8 cellular contexts compared by ENCODE assay signal in genomic region chr1:200184196-200184595, GRCh38.
DNase-seq lines count a peak whose midpoint lies in the region; ATAC-seq, FAIRE-seq and TF ChIP-seq lines count a peak whose summit lies in the region.

No MANE protein-coding gene starts in this region.

- ATAC-seq in GM18870 (IDR thresholded peaks at IDR 0.05; ENCODE audit: unreplicated experiment) (no peak), HG03521 (IDR thresholded peaks at IDR 0.05; ENCODE audit: unreplicated experiment) (no peak), GM19455 (IDR thresholded peaks at IDR 0.05; ENCODE audit: unreplicated experiment) (no peak)

- no peaks in the 10 kb centered on the region for H3K36me3 ChIP-seq in colonic mucosa

- intact Hi-C loops in colonic mucosa (cut with DNase I), result no loop called here

- peak; percentile 49 for DNase-seq in H54 (ENCODE audit: insufficient read length, low spot score)
- peak; percentile 42 for DNase-seq in NCI-H510A (lab: John Stamatoyannopoulos, UW)
- DNase-seq in colonic mucosa, result peak; percentile 75
- peak; percentile 97 for DNase-seq in myocyte (ENCODE audit: low read depth)
- DNase-seq in cortex of kidney (lab: John Stamatoyannopoulos, UW), result no peak

- no peak for TF ChIP-seq POLR2A in H54 (IDR thresholded peaks at IDR 0.05; ENCODE audit: low read depth, low read length)

- no peaks in the 10 kb centered on the region for H3K4me1 ChIP-seq in colonic mucosa

- no peak overlapping the region for H3K27ac ChIP-seq in colonic mucosa

- no peaks in the 10 kb centered on the region for H3K27me3 ChIP-seq in colonic mucosa

- no peaks in the 10 kb centered on the region for H3K9me3 ChIP-seq in colonic mucosa

- H3K9ac ChIP-seq in colonic mucosa (ENCODE audit: low read depth in 2 of 2, low read length in 2 of 2), result no peak overlapping the region

- no peak overlapping the region for H3K4me3 ChIP-seq in colonic mucosa

- no peak for TF ChIP-seq CTCF in colonic mucosa (IDR thresholded peaks at IDR 0.05)

- FAIRE-seq in H54 (lab: Jason Lieb, UNC), result peak; percentile 88
